Comparison of ENCODE assay signal across 7 cellular contexts in the genomic region with DNA sequence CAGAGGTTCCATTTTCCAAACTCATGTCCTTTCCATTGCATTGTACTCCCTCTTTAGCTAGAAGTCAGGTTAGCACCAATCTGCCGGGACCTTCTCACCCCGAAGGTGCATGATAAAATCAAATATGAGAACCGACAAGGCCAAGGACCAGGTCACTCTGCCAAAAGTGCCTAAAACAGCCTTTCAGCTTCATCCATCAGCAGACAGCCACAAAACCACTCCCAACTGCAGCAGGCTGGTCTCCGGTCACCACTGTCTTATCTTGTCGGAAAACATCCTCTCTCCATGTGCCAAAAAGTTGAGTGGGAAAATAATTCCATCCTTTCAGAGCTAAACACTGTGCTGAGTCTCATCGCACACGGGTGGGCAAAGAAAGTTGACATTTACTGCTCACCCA. TPM values are rescaled to one million over a fixed set of nuclear protein-coding genes. Genes with fewer than 3 reads are reported as not detected.
DNase-seq lines count a peak whose midpoint lies in the region; ATAC-seq and TF ChIP-seq lines count a peak whose summit lies in the region.

No MANE protein-coding gene starts in this region.

- H3K27ac Mint-ChIP-seq in HFFc6 (peak overlapping the region; percentile 76), WTC11 (no peak overlapping the region)
- peak overlapping the region; percentile 87 for H3K27ac Mint-ChIP-seq in stimulated activated memory B cell treated with anti-CD40 and anti-IgM and Interleukin-4, amounts not matched to agents 10 μg/mL and 1 μg/mL and 100 μg/mL, for 72 hours

- H3K4me1 Mint-ChIP-seq in HFFc6 (ENCODE audit: low read depth), result peaks cover 34% of the 10 kb centered on the region
- peaks cover 34% of the 10 kb centered on the region for H3K4me1 Mint-ChIP-seq in WTC11
- peaks cover 62% of the 10 kb centered on the region for H3K4me1 Mint-ChIP-seq in stimulated activated memory B cell treated with anti-CD40 and anti-IgM and Interleukin-4, amounts not matched to agents 10 μg/mL and 1 μg/mL and 100 μg/mL, for 72 hours

- H3K4me3 ChIP-seq in iPS-11a (ENCODE audit: low read depth, low read length), result peak overlapping the region; percentile 88

- CTCF ChIA-PET in WTC11 (lab: Charles Lee), result interaction anchor here (1.2 to 1.7 kb wide), 2 partner anchors 12 to 60 kb away, joined by 3 to 6 read pairs; a partner anchor contains a TSS

- DNase-seq in HFFc6 (no peak), WTC11 (ENCODE audit: low spot score) (no peak), LoVo (ENCODE audit: low spot score) (no peak), DMS 273 treated with DMSO at 0.1 percent for 48 hours (lab: John Stamatoyannopoulos, UW) (no peak)

- ATAC-seq in WTC11, result no peak
- ATAC-seq in stimulated activated memory B cell treated with anti-CD40 and anti-IgM and Interleukin-4, amounts not matched to agents 10 μg/mL and 1 μg/mL and 100 μg/mL, for 72 hours, result no peak
- no peak for ATAC-seq in GM19467 (IDR thresholded peaks at IDR 0.05; ENCODE audit: unreplicated experiment)

- H3K27me3 Mint-ChIP-seq in HFFc6 (ENCODE audit: insufficient read depth) (no peaks in the 10 kb centered on the region), WTC11 (ENCODE audit: low read depth) (no peaks in the 10 kb centered on the region; the same call in 1 of the 2 replicates)
- no peaks in the 10 kb centered on the region for H3K27me3 Mint-ChIP-seq in stimulated activated memory B cell treated with anti-CD40 and anti-IgM and Interleukin-4, amounts not matched to agents 10 μg/mL and 1 μg/mL and 100 μg/mL, for 72 hours

- no peaks in the 10 kb centered on the region for H3K9me3 Mint-ChIP-seq in HFFc6
- no peaks in the 10 kb centered on the region for H3K9me3 Mint-ChIP-seq in WTC11
- no peaks in the 10 kb centered on the region for H3K9me3 Mint-ChIP-seq in stimulated activated memory B cell treated with anti-CD40 and anti-IgM and Interleukin-4, amounts not matched to agents 10 μg/mL and 1 μg/mL and 100 μg/mL, for 72 hours

- POLR2A ChIA-PET in WTC11 (lab: Charles Lee), result interaction anchor here (0.6 kb wide), 1 partner anchor 14 kb away, joined by 3 read pairs; no protein-coding TSS in a partner anchor

- no peak for TF ChIP-seq CTCF in HFFc6 (IDR thresholded peaks at IDR 0.05)
- no peak for TF ChIP-seq CTCF in WTC11 (IDR thresholded peaks at IDR 0.05)

- no peaks in the 10 kb centered on the region for H3K36me3 Mint-ChIP-seq in HFFc6 (ENCODE audit: low read depth)
- no peaks in the 10 kb centered on the region for H3K36me3 Mint-ChIP-seq in WTC11
- peaks cover 5% of the 10 kb centered on the region for H3K36me3 Mint-ChIP-seq in stimulated activated memory B cell treated with anti-CD40 and anti-IgM and Interleukin-4, amounts not matched to agents 10 μg/mL and 1 μg/mL and 100 μg/mL, for 72 hours

- peak overlapping the region; percentile 92 for H3K4me3 Mint-ChIP-seq in HFFc6
- peak overlapping the region; percentile 92 for H3K4me3 Mint-ChIP-seq in WTC11
- peak overlapping the region; percentile 81 for H3K4me3 Mint-ChIP-seq in stimulated activated memory B cell treated with anti-CD40 and anti-IgM and Interleukin-4, amounts not matched to agents 10 μg/mL and 1 μg/mL and 100 μg/mL, for 72 hours

TF ChIP-seq in WTC11, 78 proteins besides CTCF, POLR2A, EP300 and RAD21:
- TF ChIP-seq MYBL2 (CRISPR knock-in tag; IDR thresholded peaks at IDR 0.05), result no peak
- TF ChIP-seq, protein P1, sequence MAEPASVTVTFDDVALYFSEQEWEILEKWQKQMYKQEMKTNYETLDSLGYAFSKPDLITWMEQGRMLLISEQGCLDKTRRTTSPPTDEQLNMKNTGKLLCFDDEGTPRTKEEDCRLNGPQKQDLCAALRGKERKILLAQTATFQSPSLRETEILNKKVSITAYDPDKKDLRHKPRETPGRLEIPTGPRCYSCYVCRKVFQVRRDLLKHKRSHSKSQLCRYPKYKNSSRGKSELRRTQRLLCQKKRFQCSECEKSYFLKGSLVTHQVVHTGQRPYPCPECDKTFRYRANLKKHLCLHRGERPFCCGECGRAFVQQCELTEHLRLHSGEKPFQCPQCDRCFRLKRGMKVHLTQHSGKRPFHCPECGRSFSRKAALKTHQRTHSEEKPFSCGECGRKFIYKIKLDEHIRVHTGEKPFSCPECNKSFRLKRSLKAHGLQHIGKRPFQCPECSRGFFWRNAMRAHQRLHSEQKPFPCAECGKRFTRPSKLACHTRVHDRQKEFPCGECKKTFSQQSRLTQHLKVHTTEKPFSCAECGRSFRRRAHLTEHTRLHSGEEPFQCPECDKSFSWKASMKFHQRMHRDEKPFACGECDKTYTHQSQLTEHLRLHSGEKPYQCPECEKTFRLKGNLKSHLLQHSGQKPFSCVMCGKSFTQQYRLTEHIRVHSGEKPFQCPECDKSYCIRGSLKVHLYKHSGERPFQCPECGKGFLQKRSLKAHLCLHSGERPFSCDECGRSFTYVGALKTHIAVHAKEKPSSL (CRISPR knock-in tag; conservative IDR thresholded peaks at IDR 0.05), result no peak
- TF ChIP-seq ZNF232 (CRISPR knock-in tag; IDR thresholded peaks at IDR 0.05), result no peak
- no peak for TF ChIP-seq NR2C2 (CRISPR knock-in tag; IDR thresholded peaks at IDR 0.05)
- TF ChIP-seq, protein P2, sequence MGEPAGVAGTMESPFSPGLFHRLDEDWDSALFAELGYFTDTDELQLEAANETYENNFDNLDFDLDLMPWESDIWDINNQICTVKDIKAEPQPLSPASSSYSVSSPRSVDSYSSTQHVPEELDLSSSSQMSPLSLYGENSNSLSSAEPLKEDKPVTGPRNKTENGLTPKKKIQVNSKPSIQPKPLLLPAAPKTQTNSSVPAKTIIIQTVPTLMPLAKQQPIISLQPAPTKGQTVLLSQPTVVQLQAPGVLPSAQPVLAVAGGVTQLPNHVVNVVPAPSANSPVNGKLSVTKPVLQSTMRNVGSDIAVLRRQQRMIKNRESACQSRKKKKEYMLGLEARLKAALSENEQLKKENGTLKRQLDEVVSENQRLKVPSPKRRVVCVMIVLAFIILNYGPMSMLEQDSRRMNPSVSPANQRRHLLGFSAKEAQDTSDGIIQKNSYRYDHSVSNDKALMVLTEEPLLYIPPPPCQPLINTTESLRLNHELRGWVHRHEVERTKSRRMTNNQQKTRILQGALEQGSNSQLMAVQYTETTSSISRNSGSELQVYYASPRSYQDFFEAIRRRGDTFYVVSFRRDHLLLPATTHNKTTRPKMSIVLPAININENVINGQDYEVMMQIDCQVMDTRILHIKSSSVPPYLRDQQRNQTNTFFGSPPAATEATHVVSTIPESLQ (CRISPR knock-in tag; IDR thresholded peaks at IDR 0.05), result no peak
- TF ChIP-seq FOXJ3 (CRISPR knock-in tag; IDR thresholded peaks at IDR 0.05; ENCODE audit: borderline replicate concordance), result no peak
- TF ChIP-seq GABPB1 (CRISPR knock-in tag; IDR thresholded peaks at IDR 0.05), result no peak
- TF ChIP-seq, protein P3, sequence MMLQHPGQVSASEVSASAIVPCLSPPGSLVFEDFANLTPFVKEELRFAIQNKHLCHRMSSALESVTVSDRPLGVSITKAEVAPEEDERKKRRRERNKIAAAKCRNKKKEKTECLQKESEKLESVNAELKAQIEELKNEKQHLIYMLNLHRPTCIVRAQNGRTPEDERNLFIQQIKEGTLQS (CRISPR knock-in tag; conservative IDR thresholded peaks at IDR 0.05), result no peak
- TF ChIP-seq ZNF138 (CRISPR knock-in tag; conservative IDR thresholded peaks at IDR 0.05), result no peak
- no peak for TF ChIP-seq ZBTB21 (CRISPR knock-in tag; IDR thresholded peaks at IDR 0.05; ENCODE audit: borderline replicate concordance)
- TF ChIP-seq FOXK1 (CRISPR knock-in tag; IDR thresholded peaks at IDR 0.05), result no peak
TF ChIP-seq in WTC11: peak in this region for 0.

RNA-seq across cellular contexts. Expression of a gene that starts 1.4 kb away (rescaled TPM):
- total RNA-seq in HFFc6 (2021; fragmentation: NEBNext Ultra II Directional; extraction: Animal tissue kit (Norgen Biotek cat#: 25700)), result 10 to 100 TPM; 51.0 to 61.3 (median 57.2) TPM
- 43.9 to 45.5 TPM (median 45.1 TPM) in 3 replicates for total RNA-seq in WTC11 (2021)

RNA-seq across cellular contexts. Expression of a gene that starts 1.6 kb away (rescaled TPM):
- 10 to 100 TPM; 34.2 to 40.7 (median 38.0) TPM for total RNA-seq in HFFc6 (2021; fragmentation: NEBNext Ultra II Directional; extraction: Animal tissue kit (Norgen Biotek cat#: 25700))
- total RNA-seq in WTC11 (2021), result 13.3 to 14.7 TPM (median 14.0 TPM) in 3 replicates

RNA-seq across cellular contexts. Expression of a gene that starts 60.0 kb away (rescaled TPM):
- 10 to 100 TPM; 44.0 to 51.5 (median 47.6) TPM for total RNA-seq in HFFc6 (2021; fragmentation: NEBNext Ultra II Directional; extraction: Animal tissue kit (Norgen Biotek cat#: 25700))
- 113 to 115 TPM (median 114 TPM) in 3 replicates for total RNA-seq in WTC11 (2021)
